ENCODE assay signal across 33 cellular contexts in the genomic region with DNA sequence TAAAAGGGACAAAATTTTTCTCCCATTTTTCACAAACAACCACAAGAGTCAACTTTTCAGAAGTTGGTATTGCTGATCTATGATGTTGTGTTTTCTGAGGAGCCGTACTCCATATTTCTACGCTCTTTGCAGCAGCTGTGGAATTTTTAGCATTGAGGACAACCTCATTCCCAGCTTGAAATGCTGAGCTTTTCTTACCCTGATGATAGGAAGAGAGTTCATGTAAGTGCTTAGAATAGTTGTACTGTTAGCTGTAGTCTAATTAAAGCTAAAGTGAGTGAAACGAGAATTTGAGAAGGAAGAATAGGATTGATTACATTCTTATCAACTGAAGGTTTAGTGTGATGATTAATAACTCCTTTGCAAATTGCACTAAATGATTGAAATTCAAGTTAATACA.
"Had no signal": no experiment of that assay in that cellular context is flagged by ENCODE, and none has a peak within 500 bp of the region (broad histone marks: within the 10 kb centered on the region; RNA-seq: fewer than 3 reads in every experiment).

No MANE protein-coding gene starts in this region.

- ATAC-seq: activated CD8-positive, alpha-beta T cell treated with anti-CD3 and anti-CD28 coated beads for 36 hours; activated T-cell treated with anti-CD3 and anti-CD28 coated beads, Interleukin-2, amount 50 U/mL, for 72 hours; activated T-helper 17 cell treated with anti-CD3 and anti-CD28 coated beads, Interleukin-2, amount 50 U/mL, for 72 hours; PC-3 had no signal

- H3K9me3 ChIP-seq: ascending aorta, MG63, Peyer's patch, SJCRH30 had no signal

- H3K27ac ChIP-seq: ascending aorta, Peyer's patch, SJCRH30, SK-N-MC had no signal

- H3K4me1 ChIP-seq: ascending aorta, Peyer's patch had no signal

- H3K4me3 ChIP-seq: ascending aorta, MG63, Peyer's patch, SJCRH30, SK-N-MC had no signal

- DNase-seq: activated CD4-positive, alpha-beta T cell treated with anti-CD3 and anti-CD28 coated beads, Interleukin-2, amount 10 ng/mL, durations not matched to agents 24 days and 14 days; activated CD4-positive, alpha-beta T cell treated with anti-CD3 and anti-CD28 coated beads, Interleukin-2, amount 50 U/mL, for 4 hours; activated CD8-positive, alpha-beta T cell treated with anti-CD3 and anti-CD28 coated beads for 36 hours; activated effector memory CD4-positive, alpha-beta T cell treated with anti-CD3 and anti-CD28 coated beads, Interleukin-2, amount 50 U/mL, for 16 hours; activated naive CD4-positive, alpha-beta T cell; activated naive CD4-positive, alpha-beta T cell treated with anti-CD3 and anti-CD28 coated beads, Interleukin-2, amount 50 U/mL, for 16 hours; activated naive CD8-positive, alpha-beta T cell treated with anti-CD3 and anti-CD28 coated beads for 36 hours; activated T-cell treated with anti-CD3 and anti-CD28 coated beads, Interleukin-2, amount 50 U/mL, for 1 hour; activated T-cell treated with anti-CD3 and anti-CD28 coated beads, Interleukin-2, amount 50 U/mL, for 72 hours; amniotic stem cell; caudate nucleus; Kasumi-1; KG1; MG63; NCI-H1048; NCI-H1105 treated with DMSO at 0.1 percent for 48 hours; NCI-H146; NCI-H187; NCI-H2029 treated with DMSO at 0.1 percent for 48 hours; NCI-H2107; NCI-H2171; NCI-H510A; NCI-H526; NCI-H748 treated with DMSO at 0.1 percent for 48 hours; NK-92 treated with Interleukin-12 subunit alpha and Interleukin-12 subunit beta, amount 100 ng/mL, for 24 hours; PC-3; Peyer's patch; RPMI8226; SJCRH30; T1000 had no signal

- H3K27me3 ChIP-seq: ascending aorta, MG63, Peyer's patch, SJCRH30 had no signal
